9 cellular contexts compared by ENCODE assay signal in genomic region chr1:16048573-16049189, GRCh38. TPM values are rescaled to one million over a fixed set of nuclear protein-coding genes. Genes with fewer than 3 reads are reported as not detected.
DNase-seq lines count a peak whose midpoint lies in the region; ATAC-seq, FAIRE-seq and TF ChIP-seq lines count a peak whose summit lies in the region.
"Had no signal": no experiment of that assay in that cellular context is flagged by ENCODE, and none has a peak within 500 bp of the region (broad histone marks: within the 10 kb centered on the region; RNA-seq: fewer than 3 reads in every experiment).

No MANE protein-coding gene starts in this region.

- H3K9me3 ChIP-seq in ES-I3 (ENCODE audit: control insufficient read depth, insufficient read depth, low read length), result no peaks in the 10 kb centered on the region
- H3K9me3 ChIP-seq: neutrophil had no signal

- H3K4me3 ChIP-seq in bronchial epithelial cell (ENCODE audit: low read depth, low read length), result peak overlapping the region; percentile 33

- no peak for ATAC-seq in GM19467 (IDR thresholded peaks at IDR 0.05; ENCODE audit: unreplicated experiment)

- H3K9ac ChIP-seq in ES-I3 (ENCODE audit: low read depth, low read length), result peak overlapping the region; percentile 75

- H3K36me3 ChIP-seq in ES-I3 (ENCODE audit: insufficient read depth, low read length) (no peaks in the 10 kb centered on the region), bronchial epithelial cell (ENCODE audit: control insufficient read depth, insufficient read depth, low read length) (no peaks in the 10 kb centered on the region)
- H3K36me3 ChIP-seq: neutrophil had no signal

- peak; percentile 84 for DNase-seq in OCI-M1 (lab: John Stamatoyannopoulos, UW)
- DNase-seq in bronchial epithelial cell (ENCODE audit: low read depth), result peak; percentile 14
- DNase-seq in kidney tubule cell (ENCODE audit: low spot score), result peak; percentile 32
- peak; percentile 16 to 50 for DNase-seq in stimulated activated CD8-positive, alpha-beta memory T cell treated with anti-CD3 and anti-CD28 coated beads, Interleukin-2, amount 100 ng/mL, for 48 hours (ENCODE audit: low read depth in 2 of 2)
- no peak for DNase-seq in SW480 (ENCODE audit: low spot score)
- no peak for DNase-seq in mucosa of gallbladder (ENCODE audit: low spot score)

- TF ChIP-seq CTCF in bronchial epithelial cell (IDR thresholded peaks at IDR 0.05; ENCODE audit: insufficient read depth, low read length, severe bottlenecking), result no peak

- no peak for FAIRE-seq in bronchial epithelial cell (lab: Jason Lieb, UNC)

- peaks cover 3% of the 10 kb centered on the region for H3K27me3 ChIP-seq in bronchial epithelial cell (ENCODE audit: control insufficient read depth, insufficient read depth, low read length)

- peaks cover 10% of the 10 kb centered on the region for H3K4me1 ChIP-seq in ES-I3 (ENCODE audit: insufficient read depth, low read length)

RNA-seq across cellular contexts. Expression of gene CLCNKB, which starts 5.1 kb away (rescaled TPM):
- total RNA-seq in bronchial epithelial cell (under 0.01 and 0.26 TPM in 2 replicates), mucosa of gallbladder (0.63 TPM)

RNA-seq across cellular contexts. Expression of gene FAM131C, which starts 24.8 kb away (rescaled TPM):
- total RNA-seq in bronchial epithelial cell (0.53 and 0.77 TPM in 2 replicates), mucosa of gallbladder (4.7 TPM)

RNA-seq across cellular contexts. Expression of gene CLCNKA, which starts 26.8 kb away (rescaled TPM):
- not detected in 2 replicates for total RNA-seq in bronchial epithelial cell
- 0.32 TPM for total RNA-seq in mucosa of gallbladder

RNA-seq across cellular contexts. Expression of gene HSPB7, which starts 30.8 kb away (rescaled TPM):
- total RNA-seq in bronchial epithelial cell (under 0.01 TPM in 1 of 2 replicates, not detected in the other), mucosa of gallbladder (187 TPM)

RNA-seq across cellular contexts. Expression of gene SRARP, which starts 44.6 kb away (rescaled TPM):
- total RNA-seq in bronchial epithelial cell, result not detected in 2 replicates
- not detected for total RNA-seq in mucosa of gallbladder

Comparison
In these comparisons a context has a peak if more than half of its experiments do, and no peak if none do; other contexts are left out.
1. DNase-seq: peak in OCI-M1 (single experiment), bronchial epithelial cell (single experiment), kidney tubule cell (single experiment) and stimulated activated CD8-positive, alpha-beta memory T cell treated with anti-CD3 and anti-CD28 coated beads, Interleukin-2, amount 100 ng/mL, for 48 hours (2 of 2); none in SW480 (single experiment) and mucosa of gallbladder (single experiment).